ENCODE assay signal across 11 cellular contexts in genomic region chr5:109645591-109646236, GRCh38. TPM values are rescaled to one million over a fixed set of nuclear protein-coding genes. Genes with fewer than 3 reads are reported as not detected.
DNase-seq lines count a peak whose midpoint lies in the region; ATAC-seq and TF ChIP-seq lines count a peak whose summit lies in the region.
"Had no signal": no experiment of that assay in that cellular context is flagged by ENCODE, and none has a peak within 500 bp of the region (broad histone marks: within the 10 kb centered on the region; RNA-seq: fewer than 3 reads in every experiment).

No MANE protein-coding gene starts in this region.

- intact Hi-C loops in gastrocnemius medialis (cut with DNase I; ENCODE audit: low total_unique reads) = no loop called here
- intact Hi-C loops in activated CD8-positive, alpha-beta T cell treated with anti-CD3 and anti-CD28 coated beads for 36 hours (cut with micrococcal nuclease) = no loop called here

- H3K9me3 ChIP-seq in SJCRH30 (replicated peaks) = no peaks in the 10 kb centered on the region
- no peaks in the 10 kb centered on the region for H3K9me3 ChIP-seq in gastrocnemius medialis
- H3K9me3 ChIP-seq: prostate gland had no signal

- no peak for ATAC-seq in gastrocnemius medialis
- ATAC-seq in activated CD8-positive, alpha-beta T cell treated with anti-CD3 and anti-CD28 coated beads for 36 hours = no peak
- ATAC-seq in GM18511 (IDR thresholded peaks at IDR 0.05; ENCODE audit: unreplicated experiment) = no peak
- ATAC-seq: activated T-helper 17 cell treated with anti-CD3 and anti-CD28 coated beads, Interleukin-2, amount 50 U/mL, for 72 hours had no signal

- H3K36me3 ChIP-seq in SJCRH30 = no peaks in the 10 kb centered on the region
- no peaks in the 10 kb centered on the region for H3K36me3 ChIP-seq in gastrocnemius medialis
- H3K36me3 ChIP-seq: prostate gland had no signal

- no peaks in the 10 kb centered on the region for H3K27me3 Mint-ChIP-seq in activated CD8-positive, alpha-beta T cell treated with anti-CD3 and anti-CD28 coated beads for 36 hours
- H3K27me3 Mint-ChIP-seq: activated T-helper 17 cell treated with anti-CD3 and anti-CD28 coated beads, Interleukin-2, amount 50 U/mL, for 72 hours; central memory CD8-positive, alpha-beta T cell had no signal

- in situ Hi-C loops in gastrocnemius medialis (cut with MboI; ENCODE audit: low sequenced_read_pairs in 4 of 4) = no loop called here

- H3K4me1 ChIP-seq in SJCRH30 = peaks cover 57% of the 10 kb centered on the region
- H3K4me1 ChIP-seq in gastrocnemius medialis = no peaks in the 10 kb centered on the region
- H3K4me1 ChIP-seq: prostate gland had no signal

- CTCF ChIA-PET in activated CD8-positive, alpha-beta T cell treated with anti-CD3 and anti-CD28 coated beads for 36 hours (lab: Charles Lee) = interaction anchor here (0.7 kb wide), 1 partner anchor 43 kb away, joined by 3 read pairs; no protein-coding TSS in a partner anchor

- no peaks in the 10 kb centered on the region for H3K9me3 Mint-ChIP-seq in activated CD8-positive, alpha-beta T cell treated with anti-CD3 and anti-CD28 coated beads for 36 hours
- H3K9me3 Mint-ChIP-seq: activated T-helper 17 cell treated with anti-CD3 and anti-CD28 coated beads, Interleukin-2, amount 50 U/mL, for 72 hours; central memory CD8-positive, alpha-beta T cell had no signal

- no peak for TF ChIP-seq POLR2A in gastrocnemius medialis (IDR thresholded peaks at IDR 0.05)

- no peak overlapping the region for H3K4me3 Mint-ChIP-seq in activated CD8-positive, alpha-beta T cell treated with anti-CD3 and anti-CD28 coated beads for 36 hours
- H3K4me3 Mint-ChIP-seq: activated T-helper 17 cell treated with anti-CD3 and anti-CD28 coated beads, Interleukin-2, amount 50 U/mL, for 72 hours; central memory CD8-positive, alpha-beta T cell had no signal

- TF ChIP-seq CTCF in gastrocnemius medialis (IDR thresholded peaks at IDR 0.05 in 4 of 5, conservative IDR thresholded peaks at IDR 0.05 in 1 of 5) = no peak
- no peak for TF ChIP-seq CTCF in activated CD8-positive, alpha-beta T cell treated with anti-CD3 and anti-CD28 coated beads for 36 hours (IDR thresholded peaks at IDR 0.05)

- no peaks in the 10 kb centered on the region for H3K4me1 Mint-ChIP-seq in activated CD8-positive, alpha-beta T cell treated with anti-CD3 and anti-CD28 coated beads for 36 hours (ENCODE audit: low read depth)
- H3K4me1 Mint-ChIP-seq: activated T-helper 17 cell treated with anti-CD3 and anti-CD28 coated beads, Interleukin-2, amount 50 U/mL, for 72 hours; central memory CD8-positive, alpha-beta T cell had no signal

- POLR2A ChIA-PET in activated CD8-positive, alpha-beta T cell treated with anti-CD3 and anti-CD28 coated beads for 36 hours (lab: Charles Lee) = no interaction called here

- H3K27ac Mint-ChIP-seq in activated CD8-positive, alpha-beta T cell treated with anti-CD3 and anti-CD28 coated beads for 36 hours = no peak overlapping the region
- H3K27ac Mint-ChIP-seq: activated T-helper 17 cell treated with anti-CD3 and anti-CD28 coated beads, Interleukin-2, amount 50 U/mL, for 72 hours had no signal

- DNase-seq in NCI-H2081 (lab: John Stamatoyannopoulos, UW) (peak; percentile 23 to 65), NCI-H2081 treated with DMSO at 0.1 percent for 48 hours (lab: John Stamatoyannopoulos, UW) (no peak), SJCRH30 (peak; percentile 97 to 99), iPS-NIHi11 (ENCODE audit: low spot score) (peak; percentile 14), gastrocnemius medialis (no peak)
- no peak for DNase-seq in activated CD8-positive, alpha-beta T cell treated with anti-CD3 and anti-CD28 coated beads for 36 hours

- peak overlapping the region; percentile 98 for H3K27ac ChIP-seq in SJCRH30
- H3K27ac ChIP-seq in temporal lobe (ENCODE audit: low read depth, low read length) = peak overlapping the region; percentile 93
- H3K27ac ChIP-seq in gastrocnemius medialis = no peak overlapping the region
- H3K27ac ChIP-seq: prostate gland had no signal

- H3K27me3 ChIP-seq in SJCRH30 (no peaks in the 10 kb centered on the region), gastrocnemius medialis (no peaks in the 10 kb centered on the region)

- peak overlapping the region; percentile 27 for H3K4me3 ChIP-seq in SJCRH30
- H3K4me3 ChIP-seq in gastrocnemius medialis = no peak overlapping the region
- H3K4me3 ChIP-seq: prostate gland had no signal

- H3K36me3 Mint-ChIP-seq in activated CD8-positive, alpha-beta T cell treated with anti-CD3 and anti-CD28 coated beads for 36 hours (ENCODE audit: low read depth) = no peaks in the 10 kb centered on the region

RNA-seq across cellular contexts. Expression of gene MAN2A1, which starts 44.0 kb away (rescaled TPM):
- 40.8 and 45.8 TPM in 2 replicates for total RNA-seq in SJCRH30 (2014; rRNA removed; shearing (Covaris generic))
- 53.4 TPM for total RNA-seq in temporal lobe
- total RNA-seq in gastrocnemius medialis = 10 to 100 TPM; 15.0 to 28.6 (median 19.8) TPM
- 10 to 100 TPM; 29.9 to 30.6 TPM for total RNA-seq in activated CD8-positive, alpha-beta T cell treated with anti-CD3 and anti-CD28 coated beads for 36 hours

Comparison
In these comparisons a context has a peak if more than half of its experiments do, and no peak if none do; other contexts are left out.
1. DNase-seq: peak in NCI-H2081 (2 of 2), SJCRH30 (2 of 2) and iPS-NIHi11 (single experiment); none in NCI-H2081 treated with DMSO at 0.1 percent for 48 hours (single experiment), gastrocnemius medialis (0 of 2) and activated CD8-positive, alpha-beta T cell treated with anti-CD3 and anti-CD28 coated beads for 36 hours (single experiment).
2. H3K27ac ChIP-seq: peak in SJCRH30 (single experiment) and temporal lobe (single experiment); none in gastrocnemius medialis (0 of 4).